Comparison of ENCODE assay signal across 7 cellular contexts in genomic region chr13:20492641-20493040, GRCh38. TPM values are rescaled to one million over a fixed set of nuclear protein-coding genes. Genes with fewer than 3 reads are reported as not detected.
DNase-seq lines count a peak whose midpoint lies in the region; ATAC-seq, FAIRE-seq and TF ChIP-seq lines count a peak whose summit lies in the region.

No MANE protein-coding gene starts in this region.

- peaks cover 9% of the 10 kb centered on the region for H3K4me1 Mint-ChIP-seq in activated T-cell treated with anti-CD3 and anti-CD28 coated beads, Interleukin-2, amount 50 U/mL, for 72 hours (ENCODE audit: low read depth)

- H3K27me3 Mint-ChIP-seq in activated T-cell treated with anti-CD3 and anti-CD28 coated beads, Interleukin-2, amount 50 U/mL, for 72 hours (ENCODE audit: low read depth) = no peaks in the 10 kb centered on the region

- intact Hi-C loops in uterus (cut with DNase I; ENCODE audit: low total_unique reads) = loop anchor here (10.0 kb wide), 1 partner anchor 332 kb away; no protein-coding TSS in a partner anchor

- peak; percentile 36 for DNase-seq in M059J (ENCODE audit: low read depth)
- DNase-seq in activated T-cell treated with anti-CD3 and anti-CD28 coated beads, Interleukin-2, amount 50 U/mL, for 72 hours = peak; percentile 61
- DNase-seq in kidney tubule cell (ENCODE audit: low spot score) = peak; percentile 82
- DNase-seq in uterus = no peak

- peak; percentile 75 for FAIRE-seq in G401.6 (lab: Jason Lieb, UNC)

- H3K27ac Mint-ChIP-seq in activated T-cell treated with anti-CD3 and anti-CD28 coated beads, Interleukin-2, amount 50 U/mL, for 72 hours = no peak overlapping the region

- no peak overlapping the region for H3K27ac ChIP-seq in uterus

- peak; percentile 57 to 59 for ATAC-seq in activated T-cell treated with anti-CD3 and anti-CD28 coated beads, Interleukin-2, amount 50 U/mL, for 72 hours (replicated peaks in 1 of 2)
- ATAC-seq in HG03460 (IDR thresholded peaks at IDR 0.05; ENCODE audit: unreplicated experiment) (no peak), HG02885 (IDR thresholded peaks at IDR 0.05; ENCODE audit: poor library complexity, unreplicated experiment) (no peak)

- H3K36me3 ChIP-seq in uterus = no peaks in the 10 kb centered on the region

- no peaks in the 10 kb centered on the region for H3K9me3 ChIP-seq in uterus

- no peaks in the 10 kb centered on the region for H3K9me3 Mint-ChIP-seq in activated T-cell treated with anti-CD3 and anti-CD28 coated beads, Interleukin-2, amount 50 U/mL, for 72 hours

- no peak for TF ChIP-seq CTCF in uterus (IDR thresholded peaks at IDR 0.05)

- no peak for TF ChIP-seq POLR2A in uterus (IDR thresholded peaks at IDR 0.05)

- no peaks in the 10 kb centered on the region for H3K4me1 ChIP-seq in uterus

- no peak overlapping the region for H3K4me3 Mint-ChIP-seq in activated T-cell treated with anti-CD3 and anti-CD28 coated beads, Interleukin-2, amount 50 U/mL, for 72 hours

- H3K4me3 ChIP-seq in uterus = no peak overlapping the region

- H3K27me3 ChIP-seq in uterus = no peaks in the 10 kb centered on the region

- H3K36me3 Mint-ChIP-seq in activated T-cell treated with anti-CD3 and anti-CD28 coated beads, Interleukin-2, amount 50 U/mL, for 72 hours (ENCODE audit: insufficient read depth in 2 of 2) = no peaks in the 10 kb centered on the region

RNA-seq across cellular contexts. Expression of gene CRYL1, which starts 33.0 kb away (rescaled TPM):
- 8.8 and 10.4 TPM in 2 replicates for total RNA-seq in M059J (2014; rRNA removed; shearing (Covaris generic))
- 10 to 100 TPM; 15.7 to 16.7 TPM for total RNA-seq in activated T-cell treated with anti-CD3 and anti-CD28 coated beads, Interleukin-2, amount 50 U/mL, for 72 hours
- 10 to 100 TPM; 35.6 to 90.4 (median 50.7) TPM for total RNA-seq in uterus

Comparison
In these comparisons a context has a peak if more than half of its experiments do, and no peak if none do; other contexts are left out.
1. DNase-seq: peak in M059J (single experiment), activated T-cell treated with anti-CD3 and anti-CD28 coated beads, Interleukin-2, amount 50 U/mL, for 72 hours (2 of 2) and kidney tubule cell (single experiment); none in uterus (0 of 2).
2. ATAC-seq: peak in activated T-cell treated with anti-CD3 and anti-CD28 coated beads, Interleukin-2, amount 50 U/mL, for 72 hours (2 of 2); none in HG03460 (single experiment) and HG02885 (single experiment).